ENCODE assay signal across 22 cellular contexts in the genomic region with DNA sequence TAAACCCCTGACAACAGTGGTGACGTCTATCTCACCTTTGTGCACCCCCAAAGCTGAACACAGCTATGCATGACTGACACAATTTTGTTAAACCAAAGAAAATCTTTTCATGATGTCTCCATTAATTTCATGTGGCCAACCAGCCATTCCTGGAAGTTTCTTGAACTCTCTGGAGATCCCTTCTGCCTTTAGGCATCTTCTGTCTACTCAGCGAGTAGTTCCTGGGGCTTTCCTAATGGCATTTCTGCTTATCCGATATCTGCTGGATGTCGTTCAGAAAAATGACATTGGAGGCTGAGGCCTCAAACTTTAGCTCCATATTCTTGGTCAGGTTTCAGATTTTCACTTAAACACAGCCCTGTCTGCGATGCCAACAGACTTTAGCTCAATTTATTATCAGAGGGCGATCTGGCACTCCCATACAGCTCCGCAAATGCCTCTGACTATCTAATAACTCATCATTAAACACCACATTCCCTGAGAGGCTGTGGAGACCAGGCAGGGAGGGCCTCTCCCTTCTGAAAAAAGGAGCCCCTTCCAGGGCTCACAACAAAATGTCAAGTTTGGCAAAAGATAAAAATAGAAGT. TPM values are rescaled to one million over a fixed set of nuclear protein-coding genes. Genes with fewer than 3 reads are reported as not detected.
DNase-seq lines count a peak whose midpoint lies in the region; ATAC-seq, FAIRE-seq and TF ChIP-seq lines count a peak whose summit lies in the region.
"Had no signal": no experiment of that assay in that cellular context is flagged by ENCODE, and none has a peak within 500 bp of the region (broad histone marks: within the 10 kb centered on the region; RNA-seq: fewer than 3 reads in every experiment).

No MANE protein-coding gene starts in this region.

- dilution Hi-C loops in IMR-90 (cut with HindIII; ENCODE audit: low sequenced_read_pairs, unreplicated experiment) = no loop called here

- peaks cover 0 to 8% of the 10 kb centered on the region in 2 experiments; a peak in 1 of 4 replicates for H3K79me1 ChIP-seq in IMR-90 (ENCODE audit: low read depth in 1 of 2, low read length in 2 of 2)

- peak overlapping the region; percentile 50 for H3K23ac ChIP-seq in IMR-90 (ENCODE audit: low read depth, low read length)

- H2BK20ac ChIP-seq in IMR-90 (ENCODE audit: low read depth, low read length) = peak overlapping the region; percentile 77

- no peaks in the 10 kb centered on the region for H3K9me3 ChIP-seq in IMR-90 (ENCODE audit: control insufficient read depth, insufficient read depth, low read length)
- no peaks in the 10 kb centered on the region for H3K9me3 ChIP-seq in astrocyte (ENCODE audit: insufficient read depth, low read depth, low read length)
- H3K9me3 ChIP-seq in uterus = no peaks in the 10 kb centered on the region

- H3K36me3 Mint-ChIP-seq in astrocyte (ENCODE audit: low read depth, unreplicated experiment) (no peaks in the 10 kb centered on the region), mesothelial cell of epicardium (no peaks in the 10 kb centered on the region)
- H3K36me3 Mint-ChIP-seq: activated naive CD4-positive, alpha-beta T cell treated with anti-CD3 and anti-CD28 coated beads, Interleukin-2, amount 10 ng/mL, durations not matched to agents 7 days and 5 days had no signal

- no peaks in the 10 kb centered on the region for H3K79me2 ChIP-seq in astrocyte (ENCODE audit: insufficient read depth, low read length)

- peak overlapping the region; percentile 98 for H2AK5ac ChIP-seq in IMR-90 (ENCODE audit: low read depth, low read length)

- peak overlapping the region; percentile 27; the same call in 1 of the 2 replicates for H3K56ac ChIP-seq in IMR-90 (ENCODE audit: extremely low read depth, insufficient read depth, low read length)

- no peak overlapping the region; the same call in 1 of the 2 replicates for H3K4me2 ChIP-seq in IMR-90 (ENCODE audit: low read depth, low read length)
- H3K4me2 ChIP-seq in astrocyte (ENCODE audit: low read length) = no peak overlapping the region

- TF ChIP-seq POLR2A in IMR-90 (IDR thresholded peaks at IDR 0.05; ENCODE audit: low read depth, low read length) (no peak), uterus (IDR thresholded peaks at IDR 0.05) (no peak), H54 (IDR thresholded peaks at IDR 0.05; ENCODE audit: low read depth, low read length) (no peak)

- H3K27ac ChIP-seq in IMR-90 (ENCODE audit: insufficient read depth, low read length) (peak overlapping the region; percentile 53), astrocyte (ENCODE audit: low read depth, low read length) (no peak overlapping the region), uterus (peak overlapping the region; percentile 49 to 54)

- peak overlapping the region; percentile 76 for H2BK5ac ChIP-seq in IMR-90 (ENCODE audit: low read depth, low read length, poor library complexity, severe bottlenecking)

- no peak for TF ChIP-seq CTCF in IMR-90 (conservative IDR thresholded peaks at IDR 0.05; ENCODE audit: low read depth, low read length)
- TF ChIP-seq CTCF in astrocyte (IDR thresholded peaks at IDR 0.05; ENCODE audit: insufficient read depth, low read depth, low read length) = no peak
- no peak for TF ChIP-seq CTCF in mesothelial cell of epicardium (IDR thresholded peaks at IDR 0.05; ENCODE audit: unreplicated experiment)
- TF ChIP-seq CTCF in uterus (IDR thresholded peaks at IDR 0.05) = no peak

- no peak for FAIRE-seq in astrocyte (lab: Jason Lieb, UNC)
- FAIRE-seq in H54 (lab: Jason Lieb, UNC) = no peak

- H3K4me1 ChIP-seq in IMR-90 (ENCODE audit: control insufficient read depth, insufficient read depth, low read length) = peaks cover 23% of the 10 kb centered on the region
- H3K4me1 ChIP-seq in astrocyte (ENCODE audit: insufficient read depth, low read length) = peaks cover 18% of the 10 kb centered on the region
- H3K4me1 ChIP-seq in uterus = no peaks in the 10 kb centered on the region

- in situ Hi-C loops in IMR-90 (cut with MboI; ENCODE audit: low sequenced_read_pairs) = loop anchor here (10.0 kb wide), 1 partner anchor 45 kb away; the partner anchor contains the start of gene ETS2

- H3K4ac ChIP-seq in IMR-90 (ENCODE audit: low read depth, low read length) = peak overlapping the region; percentile 88

- H3K27me3 ChIP-seq in IMR-90 (ENCODE audit: control insufficient read depth, insufficient read depth, low read length) (no peaks in the 10 kb centered on the region), astrocyte (ENCODE audit: insufficient read depth, low read length) (no peaks in the 10 kb centered on the region), uterus (no peaks in the 10 kb centered on the region)

- H2BK120ac ChIP-seq in IMR-90 (ENCODE audit: low read depth, low read length) = peak overlapping the region; percentile 97

- H4K8ac ChIP-seq in IMR-90 (ENCODE audit: low read depth in 2 of 2, low read length in 2 of 2) = peak overlapping the region; percentile 78 to 88

- CTCF ChIA-PET in IMR-90 (lab: Yijun Ruan, JAX) = no interaction called here

- no peak overlapping the region for H3K4me3 ChIP-seq in IMR-90 (ENCODE audit: insufficient read depth, low read depth, low read length)
- no peak overlapping the region for H3K4me3 ChIP-seq in astrocyte (ENCODE audit: insufficient read depth, low read depth, low read length)
- H3K4me3 ChIP-seq in uterus = no peak overlapping the region

- H3K4me1 Mint-ChIP-seq in astrocyte (ENCODE audit: low read depth, unreplicated experiment) (peaks cover 48% of the 10 kb centered on the region), mesothelial cell of epicardium (peaks cover 47% of the 10 kb centered on the region)

- H3K9me3 Mint-ChIP-seq in astrocyte (ENCODE audit: unreplicated experiment) (no peaks in the 10 kb centered on the region), mesothelial cell of epicardium (no peaks in the 10 kb centered on the region)
- H3K9me3 Mint-ChIP-seq: activated naive CD4-positive, alpha-beta T cell treated with anti-CD3 and anti-CD28 coated beads, Interleukin-2, amount 10 ng/mL, durations not matched to agents 7 days and 5 days; activated T-cell treated with anti-CD3 and anti-CD28 coated beads, Interleukin-2, amount 50 U/mL, for 4 hours had no signal

- intact Hi-C loops in IMR-90 (cut with micrococcal nuclease) (no loop called here), uterus (cut with DNase I; ENCODE audit: low total_unique reads) (loop anchor here (10.0 kb wide), 1 partner anchor 45 kb away; the partner anchor contains the start of gene ETS2)

- H4K20me1 ChIP-seq in IMR-90 (ENCODE audit: insufficient read depth, low read length) = no peaks in the 10 kb centered on the region
- H4K20me1 ChIP-seq in astrocyte (ENCODE audit: insufficient read depth, low read length) = no peaks in the 10 kb centered on the region

- peak overlapping the region; percentile 46; the same call in 1 of the 2 replicates for H3K9ac ChIP-seq in IMR-90 (ENCODE audit: low read depth, low read length)
- H3K9ac ChIP-seq in astrocyte (ENCODE audit: low read length) = no peak overlapping the region

- H3K9me1 ChIP-seq in IMR-90 (ENCODE audit: insufficient read depth, low read length) = peaks cover 16% of the 10 kb centered on the region

- POLR2A ChIA-PET in IMR-90 (lab: Charles Lee; ENCODE audit: unreplicated experiment) = interaction anchor here (0.7 kb wide), 1 partner anchor 9 kb away, joined by 3 read pairs; no protein-coding TSS in a partner anchor

- H3K4me3 Mint-ChIP-seq in astrocyte (ENCODE audit: unreplicated experiment) = no peak overlapping the region
- no peak overlapping the region for H3K4me3 Mint-ChIP-seq in mesothelial cell of epicardium
- H3K4me3 Mint-ChIP-seq: activated naive CD4-positive, alpha-beta T cell treated with anti-CD3 and anti-CD28 coated beads, Interleukin-2, amount 10 ng/mL, durations not matched to agents 7 days and 5 days; activated T-cell treated with anti-CD3 and anti-CD28 coated beads, Interleukin-2, amount 50 U/mL, for 4 hours had no signal

- TF ChIP-seq RAD21 in IMR-90 (IDR thresholded peaks at IDR 0.05; ENCODE audit: low read length) = no peak

- peak overlapping the region; percentile 97 for H2BK15ac ChIP-seq in IMR-90 (ENCODE audit: low read depth, low read length)

- peak overlapping the region; percentile 87 for H4K5ac ChIP-seq in IMR-90 (ENCODE audit: low read depth, low read length)

- peak overlapping the region; percentile 92 for H3K18ac ChIP-seq in IMR-90 (ENCODE audit: low read depth, low read length)

- H4K91ac ChIP-seq in IMR-90 (ENCODE audit: insufficient read depth, low read depth, low read length) = peak overlapping the region; percentile 91

- peak overlapping the region; percentile 58 for H3K14ac ChIP-seq in IMR-90 (replicated peaks; ENCODE audit: low read depth, low read length)

- H3K27ac Mint-ChIP-seq in astrocyte (ENCODE audit: unreplicated experiment) (peak overlapping the region; percentile 76), mesothelial cell of epicardium (peak overlapping the region; percentile 95)
- H3K27ac Mint-ChIP-seq: activated naive CD4-positive, alpha-beta T cell treated with anti-CD3 and anti-CD28 coated beads, Interleukin-2, amount 10 ng/mL, durations not matched to agents 7 days and 5 days had no signal

- H3K36me3 ChIP-seq in IMR-90 (ENCODE audit: control insufficient read depth, insufficient read depth, low read length) (no peaks in the 10 kb centered on the region), astrocyte (ENCODE audit: insufficient read depth, low read length) (no peaks in the 10 kb centered on the region), uterus (no peaks in the 10 kb centered on the region)

- H2AFZ ChIP-seq in IMR-90 (replicated peaks; ENCODE audit: low read length, poor library complexity) = peak overlapping the region; percentile 73
- no peak overlapping the region for H2AFZ ChIP-seq in astrocyte (ENCODE audit: low read depth, low read length)

- ATAC-seq in IMR-90 (ENCODE audit: low read depth) = 0 out of 2 replicates have a peak, but pooled peaks have one; percentile 16
- ATAC-seq: activated T-cell treated with anti-CD3 and anti-CD28 coated beads, Interleukin-2, amount 50 U/mL, for 4 hours; esophagus mucosa; HCT116 had no signal

- H3K27me3 Mint-ChIP-seq in astrocyte (ENCODE audit: low read depth, unreplicated experiment) (no peaks in the 10 kb centered on the region), mesothelial cell of epicardium (ENCODE audit: low read depth) (no peaks in the 10 kb centered on the region)

- no peak overlapping the region for H2AK9ac ChIP-seq in IMR-90 (replicated peaks; ENCODE audit: low read depth, low read length, poor library complexity)

- no TSS peak for BruUV-seq in IMR-90 (replicated peaks; lab: Mats Ljungman, UMichigan)

- WGBS in IMR-90 (ENCODE audit: extremely low coverage in 2 of 2, insufficient read length in 1 of 2), 2 experiments = 24% methylated on average over 4 of the region's 7 CpGs; no CpG with 5 or more reads in 1 of the 2 experiments

- DNase-seq in IMR-90 (no peak), astrocyte (ENCODE audit: low read depth) (no peak), mesothelial cell of epicardium (ENCODE audit: low spot score in 2 of 2, unreplicated experiment in 2 of 2) (no peak), uterus (no peak), GM19240 (ENCODE audit: insufficient read length, low spot score) (no peak), H54 (ENCODE audit: insufficient read length, low spot score) (no peak)
- DNase-seq in effector CD4-positive, alpha-beta T cell = no peak
- DNase-seq: activated CD4-positive, CD25-positive, alpha-beta regulatory T cell treated with anti-CD3 and anti-CD28 coated beads, Interleukin-2, amount 50 U/mL, for 72 hours; activated naive CD4-positive, alpha-beta T cell treated with anti-CD3 and anti-CD28 coated beads, Interleukin-2, amount 10 ng/mL, durations not matched to agents 7 days and 5 days; activated T-cell treated with anti-CD3 and anti-CD28 coated beads, Interleukin-2, amount 50 U/mL, for 4 hours; anterior cingulate cortex; COR-L47; DND-41; effector memory CD4-positive, alpha-beta T cell; glutamatergic neuron; left ventricle myocardium superior; NCI-H1092 treated with DMSO at 0.1 percent for 48 hours; NCI-H2081; NCI-H446; T1000 had no signal

RNA-seq across cellular contexts. Expression of gene ETS2, which starts 46.4 kb away (rescaled TPM):
- 20.6 and 21.7 TPM in 2 replicates for total RNA-seq in IMR-90 (2012; rRNA removed)
- 21.3 and 22.8 TPM in 2 replicates for polyA plus RNA-seq in IMR-90 (2012; rRNA removed)
- 18.3 and 18.4 TPM in 2 replicates for polyA plus RNA-seq in IMR-90 (2012; cell fraction: cytosol; rRNA removed)
- polyA plus RNA-seq in IMR-90 (2012; cell fraction: nucleus; rRNA removed; ENCODE audit: low replicate concordance) = 42.7 and 92.6 TPM in 2 replicates
- total RNA-seq in astrocyte = 37.0 and 40.3 TPM in 2 replicates
- total RNA-seq in mesothelial cell of epicardium = 29.6 to 32.5 TPM (median 30.5 TPM) in 3 replicates
- total RNA-seq in uterus = 100 to 1,000 TPM in 2 of 4 donors, 10 to 100 TPM in 2; 72.6 to 147 (median 98.5) TPM
